In genomic region chr1:51555866-51556619, GRCh38 we compare ENCODE assay signal across 19 cellular contexts.
"Had no signal": no experiment of that assay in that cellular context is flagged by ENCODE, and none has a peak within 500 bp of the region (broad histone marks: within the 10 kb centered on the region; RNA-seq: fewer than 3 reads in every experiment).

No MANE protein-coding gene starts in this region.

- H3K36me3 ChIP-seq: esophagus muscularis mucosa, tibial artery, uterus had no signal

- H3K4me3 ChIP-seq: body of pancreas, coronary artery, esophagus muscularis mucosa, hepatocyte, lung, tibial artery, uterus had no signal

- H3K9me3 ChIP-seq: body of pancreas, esophagus muscularis mucosa, tibial artery, uterus had no signal

- H2AFZ ChIP-seq: hepatocyte had no signal

- DNase-seq: activated CD4-positive, alpha-beta T cell treated with anti-CD3 and anti-CD28 coated beads, Interleukin-2, amount 10 ng/mL, durations not matched to agents 24 days and 14 days; activated CD8-positive, alpha-beta T cell treated with anti-CD3 and anti-CD28 coated beads for 36 hours; activated naive CD4-positive, alpha-beta T cell; activated naive CD8-positive, alpha-beta T cell treated with anti-CD3 and anti-CD28 coated beads, Interleukin-2, amount 10 ng/mL, durations not matched to agents 7 days and 5 days; activated T-cell treated with anti-CD3 and anti-CD28 coated beads, Interleukin-2, amount 50 U/mL, for 1 hour; body of pancreas; nephron progenitor cell; nucleus accumbens; posterior cingulate gyrus; retina; stimulated activated CD4-positive, alpha-beta T cell treated with anti-CD3 and anti-CD28 coated beads, Interleukin-2, amount 100 ng/mL, for 24 hours; stimulated activated naive CD4-positive, alpha-beta T cell treated with Interleukin-2 at 50 U/mL for 16 hours; tibial artery; uterus had no signal

- H3K4me2 ChIP-seq: hepatocyte had no signal

- H3K27me3 ChIP-seq: body of pancreas, esophagus muscularis mucosa, hepatocyte, tibial artery, uterus had no signal

- H3K79me2 ChIP-seq: hepatocyte had no signal

- ATAC-seq: activated CD8-positive, alpha-beta T cell treated with anti-CD3 and anti-CD28 coated beads for 36 hours; activated T-helper 17 cell treated with anti-CD3 and anti-CD28 coated beads, Interleukin-2, amount 50 U/mL, for 72 hours; body of pancreas had no signal

- H3K4me1 ChIP-seq: body of pancreas, esophagus muscularis mucosa, uterus had no signal

- H3K27ac ChIP-seq: body of pancreas, coronary artery, esophagus muscularis mucosa, hepatocyte, tibial artery, uterus had no signal
